Comparison of ENCODE assay signal across 11 cellular contexts in the genomic region with DNA sequence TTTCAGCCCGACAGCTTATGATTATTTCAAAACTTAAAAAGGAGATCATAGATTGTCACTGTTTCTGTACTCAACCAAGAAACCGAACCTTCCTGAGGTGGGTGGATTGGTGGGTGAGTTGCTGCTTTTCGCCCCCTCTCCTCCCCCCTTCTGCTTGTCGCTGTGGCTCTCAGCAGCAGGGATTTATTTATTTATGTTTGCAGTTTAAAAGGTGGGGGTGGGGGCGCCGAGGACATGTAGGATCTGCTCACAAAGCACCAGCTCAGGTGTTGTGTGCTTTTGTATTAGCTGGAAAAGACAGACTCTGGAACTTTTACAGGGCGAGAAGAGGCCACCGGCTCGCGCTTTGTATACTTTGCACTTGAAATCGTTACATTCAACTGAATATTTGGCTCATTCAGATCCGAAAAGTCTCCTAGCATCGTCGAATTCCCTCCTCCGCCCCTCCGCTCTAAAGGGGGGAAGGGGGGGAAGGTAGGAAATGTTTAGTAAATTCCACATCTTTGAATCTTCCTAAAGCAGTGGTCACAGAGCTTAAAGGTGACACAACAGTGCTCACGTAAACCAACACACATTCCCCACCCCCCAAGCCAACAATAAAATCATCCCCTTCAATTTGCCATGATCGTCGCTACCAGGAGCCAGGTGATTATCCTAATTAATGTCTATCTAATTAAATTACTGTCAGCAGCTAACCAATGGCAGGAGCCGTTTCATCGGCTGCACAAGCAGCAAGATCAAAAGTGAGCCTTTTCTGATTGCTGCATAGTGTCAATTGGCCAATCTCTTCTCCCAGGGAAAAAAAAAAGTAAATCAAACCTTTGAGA. TPM values are rescaled to one million over a fixed set of nuclear protein-coding genes. Genes with fewer than 3 reads are reported as not detected.
DNase-seq lines count a peak whose midpoint lies in the region; ATAC-seq, FAIRE-seq and TF ChIP-seq lines count a peak whose summit lies in the region.
"Had no signal": no experiment of that assay in that cellular context is flagged by ENCODE, and none has a peak within 500 bp of the region (broad histone marks: within the 10 kb centered on the region; RNA-seq: fewer than 3 reads in every experiment).

No MANE protein-coding gene starts in this region.

- no peak for TF ChIP-seq POLR2A in endothelial cell of umbilical vein (IDR thresholded peaks at IDR 0.05; ENCODE audit: low read depth, low read length)

- peaks cover 56 to 63% of the 10 kb centered on the region in 2 experiments for H3K27me3 ChIP-seq in endothelial cell of umbilical vein (ENCODE audit: control insufficient read depth in 2 of 2, insufficient read depth in 2 of 2, low read length in 2 of 2)

- H3K9me3 ChIP-seq in OCI-LY7 (ENCODE audit: low read length) (no peaks in the 10 kb centered on the region), endothelial cell of umbilical vein (replicated peaks; ENCODE audit: control insufficient read depth, insufficient read depth, low read length) (no peaks in the 10 kb centered on the region)
- H3K9me3 ChIP-seq: testis had no signal

- H3K4me2 ChIP-seq in OCI-LY7 (ENCODE audit: low read length) = 0 out of 2 replicates have a peak overlapping the region, but pooled peaks have one; percentile 31
- no peak overlapping the region for H3K4me2 ChIP-seq in endothelial cell of umbilical vein (ENCODE audit: insufficient read depth, low read length)

- H3K4me1 ChIP-seq in OCI-LY7 (ENCODE audit: insufficient read depth, low read length, poor library complexity, severe bottlenecking) = no peaks in the 10 kb centered on the region
- H3K4me1 ChIP-seq in endothelial cell of umbilical vein (ENCODE audit: control insufficient read depth, extremely low read depth, insufficient read depth, low read length) = peaks cover 12% of the 10 kb centered on the region
- H3K4me1 ChIP-seq: testis had no signal

- CTCF ChIA-PET in OCI-LY7 (lab: Charles Lee; ENCODE audit: unreplicated experiment) (no interaction called here), endothelial cell of umbilical vein (lab: Charles Lee) (interaction anchor here (1.1 to 1.9 kb wide), 3 partner anchors 10 to 12 kb away, joined by 4 to 8 read pairs (median 4); no protein-coding TSS in a partner anchor)

- no peaks in the 10 kb centered on the region for H4K20me1 ChIP-seq in OCI-LY7 (ENCODE audit: insufficient read depth, low read length)
- no peaks in the 10 kb centered on the region for H4K20me1 ChIP-seq in endothelial cell of umbilical vein (replicated peaks; ENCODE audit: control insufficient read depth, extremely low read depth, insufficient read depth, low read length)

- H3K27ac ChIP-seq in OCI-LY7 (ENCODE audit: low read depth, low read length, poor library complexity, severe bottlenecking) (no peak overlapping the region), endothelial cell of umbilical vein (ENCODE audit: insufficient read depth, low read depth, low read length) (no peak overlapping the region)
- H3K27ac ChIP-seq: testis had no signal

- FAIRE-seq in endothelial cell of umbilical vein (lab: Jason Lieb, UNC) = peak; percentile 62

- POLR2A ChIA-PET in OCI-LY7 (lab: Charles Lee) (interaction anchor here (0.9 kb wide), 1 partner anchor 99 kb away, joined by 4 read pairs; no protein-coding TSS in a partner anchor), endothelial cell of umbilical vein (lab: Charles Lee) (no interaction called here)

- dilution Hi-C loops in endothelial cell of umbilical vein (cut with MboI; ENCODE audit: extremely low pct_ligation_motif_present, low sequenced_read_pairs) = no loop called here

- H3K36me3 Mint-ChIP-seq in activated naive CD4-positive, alpha-beta T cell treated with anti-CD3 and anti-CD28 coated beads, Interleukin-2, amount 50 U/mL, for 24 hours = peaks cover 8% of the 10 kb centered on the region
- H3K36me3 Mint-ChIP-seq in activated naive CD4-positive, alpha-beta T cell treated with anti-CD3 and anti-CD28 coated beads, Interleukin-2, amount 50 U/mL, for 72 hours = peaks cover 0 to 21% of the 10 kb centered on the region in 2 donors

- peaks cover 55% of the 10 kb centered on the region for H3K27me3 Mint-ChIP-seq in activated naive CD4-positive, alpha-beta T cell treated with anti-CD3 and anti-CD28 coated beads, Interleukin-2, amount 50 U/mL, for 24 hours

- no peaks in the 10 kb centered on the region for H3K9me2 ChIP-seq in OCI-LY7 (ENCODE audit: insufficient read depth, low read length)

- BruUV-seq in OCI-LY7 (replicated peaks; lab: Mats Ljungman, UMichigan) = no TSS peak
- TSS peak; percentile 14 for BruUV-seq in endothelial cell of umbilical vein (replicated peaks; lab: Mats Ljungman, UMichigan)

- H3K4me1 Mint-ChIP-seq in activated naive CD4-positive, alpha-beta T cell treated with anti-CD3 and anti-CD28 coated beads, Interleukin-2, amount 50 U/mL, for 24 hours = peaks cover 46% of the 10 kb centered on the region

- H3K36me3 ChIP-seq in OCI-LY7 (ENCODE audit: insufficient read depth, low read length) (peaks cover 9% of the 10 kb centered on the region), endothelial cell of umbilical vein (ENCODE audit: control insufficient read depth in 2 of 2, extremely low read depth in 1 of 2, insufficient read depth in 2 of 2, low read length in 2 of 2) (no peaks in the 10 kb centered on the region)

- H3K4me3 ChIP-seq in OCI-LY7 (ENCODE audit: low read depth, low read length, poor library complexity, severe bottlenecking) (no peak overlapping the region), endothelial cell of umbilical vein (replicated peaks in 1 of 3; ENCODE audit: insufficient read depth in 1 of 3, low read depth in 1 of 3, low read length in 3 of 3) (no peak overlapping the region)

- H3K4me3 Mint-ChIP-seq in activated naive CD4-positive, alpha-beta T cell treated with anti-CD3 and anti-CD28 coated beads, Interleukin-2, amount 50 U/mL, for 24 hours = peak overlapping the region; percentile 87

- TF ChIP-seq CTCF in OCI-LY7 (conservative IDR thresholded peaks at IDR 0.05; ENCODE audit: low read length) (no peak), endothelial cell of umbilical vein (IDR thresholded peaks at IDR 0.05; ENCODE audit: extremely low read depth in 1 of 2, insufficient read depth in 1 of 2, low read depth in 1 of 2, low read length in 2 of 2) (no peak)

- H3K27ac Mint-ChIP-seq in activated naive CD4-positive, alpha-beta T cell treated with anti-CD3 and anti-CD28 coated beads, Interleukin-2, amount 50 U/mL, for 24 hours = no peak overlapping the region
- no peak overlapping the region for H3K27ac Mint-ChIP-seq in activated naive CD4-positive, alpha-beta T cell treated with anti-CD3 and anti-CD28 coated beads, Interleukin-2, amount 50 U/mL, for 72 hours

- no peaks in the 10 kb centered on the region for H3K9me3 Mint-ChIP-seq in activated naive CD4-positive, alpha-beta T cell treated with anti-CD3 and anti-CD28 coated beads, Interleukin-2, amount 50 U/mL, for 24 hours
- H3K9me3 Mint-ChIP-seq in activated naive CD4-positive, alpha-beta T cell treated with anti-CD3 and anti-CD28 coated beads, Interleukin-2, amount 50 U/mL, for 72 hours = no peaks in the 10 kb centered on the region

- DNase-seq in activated naive CD4-positive, alpha-beta T cell treated with anti-CD3 and anti-CD28 coated beads, Interleukin-2, amount 50 U/mL, for 72 hours (ENCODE audit: low spot score in 2 of 2) = no peak
- DNase-seq in OCI-LY7 (ENCODE audit: low spot score) (no peak), endothelial cell of umbilical vein (ENCODE audit: low read depth, low spot score) (no peak), superior temporal gyrus (ENCODE audit: extremely low spot score) (peak; percentile 52), left lobe of liver (ENCODE audit: low spot score) (no peak), NCI-H510A treated with DMSO at 0.1 percent for 48 hours (lab: John Stamatoyannopoulos, UW) (no peak)
- DNase-seq in stimulated activated naive CD4-positive, alpha-beta T cell treated with Interleukin-2 at 50 U/mL for 16 hours (lab: John Stamatoyannopoulos, UW) = no peak
- DNase-seq: DND-41, testis had no signal

- H3K9ac ChIP-seq in endothelial cell of umbilical vein (replicated peaks; ENCODE audit: extremely low read depth, insufficient read depth, low read length) = no peak overlapping the region

- H3K79me2 ChIP-seq in OCI-LY7 (ENCODE audit: insufficient read depth, low read depth, low read length) = no peaks in the 10 kb centered on the region
- no peaks in the 10 kb centered on the region for H3K79me2 ChIP-seq in endothelial cell of umbilical vein (ENCODE audit: control insufficient read depth, insufficient read depth, low read length)

- intact Hi-C loops in OCI-LY7 (cut with micrococcal nuclease; ENCODE audit: unreplicated experiment) (no loop called here), endothelial cell of umbilical vein (cut with micrococcal nuclease) (no loop called here)

- H2AFZ ChIP-seq in OCI-LY7 (ENCODE audit: low read length) (no peak overlapping the region), endothelial cell of umbilical vein (ENCODE audit: low read depth, low read length) (no peak overlapping the region)

- H3K9me1 ChIP-seq in endothelial cell of umbilical vein (replicated peaks; ENCODE audit: control insufficient read depth, extremely low read depth, insufficient read depth, low read length) = no peaks in the 10 kb centered on the region

- ATAC-seq in activated naive CD4-positive, alpha-beta T cell treated with anti-CD3 and anti-CD28 coated beads, Interleukin-2, amount 50 U/mL, for 72 hours = no peak
- no peak for ATAC-seq in left lobe of liver

TF ChIP-seq in endothelial cell of umbilical vein, 7 proteins besides CTCF, POLR2A, EP300 and RAD21 (continues in another document):
- TF ChIP-seq, protein P1, sequence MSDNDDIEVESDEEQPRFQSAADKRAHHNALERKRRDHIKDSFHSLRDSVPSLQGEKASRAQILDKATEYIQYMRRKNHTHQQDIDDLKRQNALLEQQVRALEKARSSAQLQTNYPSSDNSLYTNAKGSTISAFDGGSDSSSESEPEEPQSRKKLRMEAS (IDR thresholded peaks at IDR 0.05; ENCODE audit: insufficient read depth, insufficient read length) = no peak
- TF ChIP-seq FOS (IDR thresholded peaks at IDR 0.05; ENCODE audit: borderline replicate concordance, insufficient read depth, low read length) = no peak
- TF ChIP-seq MYC (IDR thresholded peaks at IDR 0.05; ENCODE audit: low read depth, low read length) = no peak

RNA-seq across cellular contexts. Expression of a gene that starts 0.4 kb away (rescaled TPM):
- under 1 TPM; 0.04 to 0.14 TPM for total RNA-seq in activated naive CD4-positive, alpha-beta T cell treated with anti-CD3 and anti-CD28 coated beads, Interleukin-2, amount 50 U/mL, for 72 hours
- 0.03 and 0.05 TPM in 2 replicates for total RNA-seq in OCI-LY7 (2014; rRNA removed; shearing (Covaris generic))
- total RNA-seq in OCI-LY7 (2022) (0.06 TPM in 1 of 2 replicates, not detected in the other), endothelial cell of umbilical vein (0.09 and 0.11 TPM in 2 replicates), left lobe of liver (not detected)
- 0.05 and 0.14 TPM in 2 replicates for polyA plus RNA-seq in endothelial cell of umbilical vein
- polyA plus RNA-seq in endothelial cell of umbilical vein (2011; cell fraction: cytosol; rRNA removed) = 0.01 and 0.07 TPM in 2 replicates
- polyA plus RNA-seq in endothelial cell of umbilical vein (2011; cell fraction: nucleus; rRNA removed) = 0.18 and 0.25 TPM in 2 replicates
- 0.04 TPM in 1 of 2 replicates, not detected in the other for polyA plus RNA-seq in endothelial cell of umbilical vein (2012)
- 0.02 TPM in 1 of 2 replicates, not detected in the other for polyA minus RNA-seq in endothelial cell of umbilical vein
- not detected for polyA minus RNA-seq in endothelial cell of umbilical vein (2011; cell fraction: cytosol; rRNA and poly(A)+ RNA removed)
- polyA minus RNA-seq in endothelial cell of umbilical vein (2011; cell fraction: nucleus; rRNA and poly(A)+ RNA removed) = 0.48 and 0.72 TPM in 2 replicates
- total RNA-seq: epithelial cell of proximal tubule had no signal
